In the genomic region with DNA sequence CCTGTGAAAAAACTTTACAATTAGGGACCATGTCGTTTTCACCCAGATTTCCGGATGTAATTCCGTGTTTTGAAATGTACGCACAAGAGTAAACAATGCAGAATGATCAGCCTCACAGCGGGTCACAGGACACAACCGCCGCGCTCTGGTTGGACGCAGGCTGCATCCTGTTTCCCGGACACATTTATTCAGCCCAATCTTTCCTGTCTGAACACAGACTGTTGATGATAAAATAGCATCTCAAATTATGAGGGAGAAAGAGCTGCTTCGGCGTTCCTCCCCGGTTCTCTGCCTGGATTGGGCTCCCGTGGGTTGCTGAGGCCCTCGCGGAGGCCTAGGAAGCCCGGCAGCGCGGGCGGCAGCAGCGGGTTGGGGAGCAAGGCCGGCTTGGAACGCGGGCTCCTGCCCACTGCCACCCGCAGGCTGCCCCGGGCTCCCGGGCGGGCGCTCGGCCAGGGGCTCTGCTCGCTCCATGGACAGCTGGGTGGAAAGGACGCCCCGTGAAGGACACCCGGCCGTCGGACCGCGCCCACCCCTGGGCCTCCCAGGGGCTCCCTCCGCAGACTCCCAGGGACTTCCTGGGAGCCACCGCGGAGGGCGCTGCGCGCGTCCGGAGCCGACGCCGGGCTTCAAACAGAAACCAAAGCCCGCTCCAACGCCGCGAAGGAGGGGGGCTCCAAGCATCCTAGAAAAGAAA, we compare ENCODE assay signal across 8 cellular contexts.
A peak's percentile ranks its signal among the peaks of the same experiment; 100 is the strongest.
DNase-seq lines count a peak whose midpoint lies in the region; ATAC-seq and TF ChIP-seq lines count a peak whose summit lies in the region.

No MANE protein-coding gene starts in this region.

- H3K79me2 ChIP-seq in GM23338 (replicated peaks; ENCODE audit: insufficient read depth) = no peaks in the 10 kb centered on the region

- ATAC-seq in GM23338 = peak; percentile 95
- ATAC-seq in lung (ENCODE audit: insufficient read depth, low FRiP score) = peak; percentile 93

- H3K27ac ChIP-seq in GM23338 (ENCODE audit: low read depth) = no peak overlapping the region
- H3K27ac ChIP-seq in lung (ENCODE audit: low read depth in 1 of 2, low read length in 1 of 2) = peak overlapping the region; percentile 96 to 97
- peak overlapping the region; percentile 93 for H3K27ac ChIP-seq in substantia nigra (ENCODE audit: low read depth, low read length, poor library complexity, severe bottlenecking)

- H3K9me3 Mint-ChIP-seq in GM23338 = no peaks in the 10 kb centered on the region
- H3K9me3 Mint-ChIP-seq in IgD-negative memory B cell = no peaks in the 10 kb centered on the region

- H3K4me2 ChIP-seq in GM23338 = peak overlapping the region; percentile 68

- H3K9me2 ChIP-seq in GM23338 (ENCODE audit: insufficient read depth) = no peaks in the 10 kb centered on the region

- H3K36me3 Mint-ChIP-seq in GM23338 (ENCODE audit: low read depth) = no peaks in the 10 kb centered on the region
- H3K36me3 Mint-ChIP-seq in IgD-negative memory B cell = peaks cover 1% of the 10 kb centered on the region

- in situ Hi-C loops in SK-MEL-5 (cut with HindIII; ENCODE audit: low pct_unique_long_range_greater_than_20kb, low sequenced_read_pairs) = no loop called here

- H3K36me3 ChIP-seq in GM23338 (ENCODE audit: insufficient read depth) (no peaks in the 10 kb centered on the region), lung (ENCODE audit: control insufficient read depth in 2 of 2, insufficient read depth in 2 of 2, low read length in 2 of 2) (no peaks in the 10 kb centered on the region)

- peaks cover 49% of the 10 kb centered on the region for H3K4me1 Mint-ChIP-seq in GM23338
- peaks cover 3 to 8% (median 7%) of the 10 kb centered on the region in 3 donors for H3K4me1 Mint-ChIP-seq in IgD-negative memory B cell

- peak overlapping the region; percentile 85 for H3K4me3 Mint-ChIP-seq in GM23338
- peak overlapping the region; percentile 57 to 87 (median 80) for H3K4me3 Mint-ChIP-seq in IgD-negative memory B cell

- TF ChIP-seq CTCF in GM12872 (IDR thresholded peaks at IDR 0.05; ENCODE audit: insufficient read depth, low read depth, low read length) (peak; percentile 47), GM23338 (conservative IDR thresholded peaks at IDR 0.05; ENCODE audit: low read depth in 2 of 2) (peak; percentile 53 to 54), lung (IDR thresholded peaks at IDR 0.05; ENCODE audit: control extremely low read depth, extremely low read depth) (no peak)

- H3K4me1 ChIP-seq in GM23338 (ENCODE audit: insufficient read depth) (peaks cover 20% of the 10 kb centered on the region), lung (ENCODE audit: control insufficient read depth in 2 of 2, insufficient read depth in 2 of 2, low read length in 2 of 2) (peaks cover 0 to 10% of the 10 kb centered on the region in 2 donors)

- H2AFZ ChIP-seq in GM23338 = peak overlapping the region; percentile 75; the same call in 1 of the 2 replicates

- H3K27me3 ChIP-seq in GM23338 (ENCODE audit: insufficient read depth) = peaks cover 9% of the 10 kb centered on the region; the same call in 1 of the 2 replicates
- no peaks in the 10 kb centered on the region for H3K27me3 ChIP-seq in lung (ENCODE audit: control insufficient read depth, insufficient read depth)

- no peaks in the 10 kb centered on the region for H4K20me1 ChIP-seq in GM23338 (replicated peaks; ENCODE audit: insufficient read depth)

- DNase-seq in GM23338 (ENCODE audit: low spot score) (peak; percentile 89), SK-MEL-5 (ENCODE audit: low read depth, low spot score) (peak; percentile 88), epidermal melanocyte (ENCODE audit: insufficient read length, low spot score) (peak; percentile 54), lung (ENCODE audit: low spot score) (peak; percentile 65), substantia nigra (lab: John Stamatoyannopoulos, UW) (peak; percentile 27 to 96 (median 76)), NCI-H446 treated with DMSO at 0.1 percent for 48 hours (lab: John Stamatoyannopoulos, UW) (no peak)

- H3K27ac Mint-ChIP-seq in GM23338 (peak overlapping the region; percentile 92; the same call in 1 of the 2 replicates), IgD-negative memory B cell (no peak overlapping the region)

- 1 to 2% methylated on average over 49 to 53 of the region's 53 CpGs for WGBS in lung, 2 donors

- peaks cover 2% of the 10 kb centered on the region for H3K27me3 Mint-ChIP-seq in GM23338 (ENCODE audit: insufficient read depth, low read depth, poor library complexity)
- peaks cover 17% of the 10 kb centered on the region for H3K27me3 Mint-ChIP-seq in IgD-negative memory B cell

- no peaks in the 10 kb centered on the region for H3K9me3 ChIP-seq in lung (ENCODE audit: control insufficient read depth in 2 of 2, insufficient read depth in 1 of 2, low read length in 1 of 2)

- no peaks in the 10 kb centered on the region for H3F3A ChIP-seq in GM23338 (replicated peaks; ENCODE audit: low read depth)

- peak overlapping the region; percentile 53 for H3K4me3 ChIP-seq in GM23338
- peak overlapping the region; percentile 62 for H3K4me3 ChIP-seq in lung

TF ChIP-seq in GM23338, 12 proteins besides CTCF, POLR2A, EP300 and RAD21:
- TF ChIP-seq POLR2AphosphoS5 (IDR thresholded peaks at IDR 0.05; ENCODE audit: low read depth) (0 out of 2 replicates have a peak, but pooled peaks have one; percentile 37), EZH2phosphoT487 (IDR thresholded peaks at IDR 0.05; ENCODE audit: unreplicated experiment) (no peak), ETS1 (IDR thresholded peaks at IDR 0.05) (peak; percentile 60; the same call in 1 of the 2 replicates), NANOG (IDR thresholded peaks at IDR 0.05; ENCODE audit: borderline replicate concordance) (peak; percentile 94), JUNB (IDR thresholded peaks at IDR 0.05; ENCODE audit: unreplicated experiment) (no peak)
